13 cellular contexts compared by ENCODE assay signal in the genomic region with DNA sequence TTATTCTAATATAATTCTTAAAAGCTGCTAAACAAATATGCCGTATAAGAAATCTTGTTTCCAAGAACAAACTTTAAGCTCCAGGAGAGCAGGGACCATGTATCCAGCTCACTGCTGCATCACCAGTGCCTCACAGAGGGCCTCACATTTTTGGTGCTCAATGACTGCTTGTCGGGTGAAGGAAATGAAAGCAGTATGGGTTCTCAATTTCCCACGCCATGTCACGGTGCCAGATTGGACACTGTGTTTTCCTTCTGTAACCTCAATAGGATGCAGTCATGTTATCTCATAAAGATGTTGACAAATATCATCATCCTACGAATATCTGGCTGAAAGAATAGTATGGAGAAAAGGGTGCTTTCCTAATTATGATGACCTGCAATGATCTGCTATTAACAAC.
A peak's percentile ranks its signal among the peaks of the same experiment; 100 is the strongest.
DNase-seq lines count a peak whose midpoint lies in the region; ATAC-seq and TF ChIP-seq lines count a peak whose summit lies in the region.
"Had no signal": no experiment of that assay in that cellular context is flagged by ENCODE, and none has a peak within 500 bp of the region (broad histone marks: within the 10 kb centered on the region; RNA-seq: fewer than 3 reads in every experiment).

No MANE protein-coding gene starts in this region.

- H3K27ac ChIP-seq in neural progenitor cell: no peak overlapping the region

- no peak overlapping the region for H2AFZ ChIP-seq in neural progenitor cell (replicated peaks)

- H3K9me3 Mint-ChIP-seq in chondrocyte (ENCODE audit: low read depth): no peaks in the 10 kb centered on the region
- no peaks in the 10 kb centered on the region for H3K9me3 Mint-ChIP-seq in neural progenitor cell
- H3K9me3 Mint-ChIP-seq: activated naive CD4-positive, alpha-beta T cell treated with anti-CD3 and anti-CD28 coated beads for 36 hours; CD4-positive, CD25-positive, alpha-beta regulatory T cell; stimulated activated naive B cell treated with anti-CD40 and anti-IgM and Interleukin-4, amounts not matched to agents 10 μg/mL and 1 μg/mL and 100 μg/mL, for 72 hours had no signal

- DNase-seq in DMS 273 (lab: John Stamatoyannopoulos, UW; ENCODE audit: unreplicated experiment): peak; percentile 4
- no peak for DNase-seq in DMS 273 treated with DMSO at 0.1 percent for 48 hours (lab: John Stamatoyannopoulos, UW)
- DNase-seq in chondrocyte (ENCODE audit: low spot score): no peak
- DNase-seq in neural progenitor cell (ENCODE audit: low spot score): peak; percentile 12
- DNase-seq in kidney tubule cell (ENCODE audit: low spot score): no peak
- no peak for DNase-seq in putamen (ENCODE audit: low spot score)
- DNase-seq in occipital lobe (lab: John Stamatoyannopoulos, UW): no peak
- DNase-seq: activated CD4-positive, alpha-beta T cell treated with anti-CD3 and anti-CD28 coated beads, Interleukin-2, amount 50 U/mL, for 1 hour; activated naive CD4-positive, alpha-beta T cell treated with anti-CD3 and anti-CD28 coated beads for 36 hours; CD4-positive, CD25-positive, alpha-beta regulatory T cell; stimulated activated naive B cell treated with anti-CD40 and anti-IgM and Interleukin-4, amounts not matched to agents 10 μg/mL and 1 μg/mL and 100 μg/mL, for 72 hours; trophoblast cell had no signal

- H3F3A ChIP-seq in neural progenitor cell (ENCODE audit: low read depth): peaks cover 6% of the 10 kb centered on the region

- H3K27me3 Mint-ChIP-seq in chondrocyte (ENCODE audit: low read depth) (peaks cover 4% of the 10 kb centered on the region), neural progenitor cell (ENCODE audit: insufficient read depth, low read depth) (peaks cover 5% of the 10 kb centered on the region)
- H3K27me3 Mint-ChIP-seq: CD4-positive, CD25-positive, alpha-beta regulatory T cell; stimulated activated naive B cell treated with anti-CD40 and anti-IgM and Interleukin-4, amounts not matched to agents 10 μg/mL and 1 μg/mL and 100 μg/mL, for 72 hours had no signal

- H3K4me1 ChIP-seq in neural progenitor cell: peaks cover 32% of the 10 kb centered on the region

- H3K4me1 Mint-ChIP-seq in chondrocyte (ENCODE audit: low read depth): peaks cover 33% of the 10 kb centered on the region
- H3K4me1 Mint-ChIP-seq in neural progenitor cell: peaks cover 60% of the 10 kb centered on the region

- no peaks in the 10 kb centered on the region for H4K20me1 ChIP-seq in neural progenitor cell (ENCODE audit: low read depth)

- no peaks in the 10 kb centered on the region for H3K9me3 ChIP-seq in neural progenitor cell (ENCODE audit: low read depth)

- ATAC-seq in HG02885 (IDR thresholded peaks at IDR 0.05; ENCODE audit: poor library complexity, unreplicated experiment): peak; percentile 49
- ATAC-seq: stimulated activated naive B cell treated with anti-CD40 and anti-IgM and Interleukin-4, amounts not matched to agents 10 μg/mL and 1 μg/mL and 100 μg/mL, for 72 hours had no signal

- H3K79me2 ChIP-seq in neural progenitor cell (ENCODE audit: low read depth): no peaks in the 10 kb centered on the region

- H3K4me3 Mint-ChIP-seq in chondrocyte (ENCODE audit: unreplicated experiment) (no peak overlapping the region), neural progenitor cell (peak overlapping the region; percentile 28)
- H3K4me3 Mint-ChIP-seq: activated naive CD4-positive, alpha-beta T cell treated with anti-CD3 and anti-CD28 coated beads for 36 hours; CD4-positive, CD25-positive, alpha-beta regulatory T cell; stimulated activated naive B cell treated with anti-CD40 and anti-IgM and Interleukin-4, amounts not matched to agents 10 μg/mL and 1 μg/mL and 100 μg/mL, for 72 hours had no signal

- H3K27ac Mint-ChIP-seq in chondrocyte (ENCODE audit: unreplicated experiment) (peak overlapping the region; percentile 24), neural progenitor cell (peak overlapping the region; percentile 97)
- H3K27ac Mint-ChIP-seq: activated naive CD4-positive, alpha-beta T cell treated with anti-CD3 and anti-CD28 coated beads for 36 hours; CD4-positive, CD25-positive, alpha-beta regulatory T cell; stimulated activated naive B cell treated with anti-CD40 and anti-IgM and Interleukin-4, amounts not matched to agents 10 μg/mL and 1 μg/mL and 100 μg/mL, for 72 hours had no signal

- no peaks in the 10 kb centered on the region for H3K27me3 ChIP-seq in neural progenitor cell

- H3K36me3 Mint-ChIP-seq in chondrocyte (ENCODE audit: low read depth) (no peaks in the 10 kb centered on the region), neural progenitor cell (no peaks in the 10 kb centered on the region)

- TF ChIP-seq CTCF in chondrocyte (IDR thresholded peaks at IDR 0.05) (no peak), neural progenitor cell (IDR thresholded peaks at IDR 0.05) (no peak)

- H3K36me3 ChIP-seq in neural progenitor cell: no peaks in the 10 kb centered on the region

- peak overlapping the region; percentile 10 for H3K4me3 ChIP-seq in neural progenitor cell

- H3K4me2 ChIP-seq in neural progenitor cell: peak overlapping the region; percentile 46

- no peak overlapping the region for H3K9ac ChIP-seq in neural progenitor cell

Comparison
In these comparisons a context has a peak if more than half of its experiments do, and no peak if none do; other contexts are left out.
1. DNase-seq: peak in DMS 273 (single experiment) and neural progenitor cell (single experiment); none in DMS 273 treated with DMSO at 0.1 percent for 48 hours (single experiment), chondrocyte (single experiment), kidney tubule cell (single experiment), putamen (single experiment) and occipital lobe (single experiment).